Comparison of ENCODE assay signal across 25 cellular contexts in genomic region chr20:57932227-57932864, GRCh38.
"Had no signal": no experiment of that assay in that cellular context is flagged by ENCODE, and none has a peak within 500 bp of the region (broad histone marks: within the 10 kb centered on the region; RNA-seq: fewer than 3 reads in every experiment).

No MANE protein-coding gene starts in this region.

- H3K27ac ChIP-seq: ascending aorta, cardiac muscle cell, SJSA1 had no signal

- ATAC-seq: activated CD8-positive, alpha-beta T cell treated with anti-CD3 and anti-CD28 coated beads for 36 hours; activated T-cell treated with anti-CD3 and anti-CD28 coated beads, Interleukin-2, amount 50 U/mL, for 72 hours; activated T-helper 17 cell treated with anti-CD3 and anti-CD28 coated beads, Interleukin-2, amount 50 U/mL, for 72 hours; Panc1 had no signal

- H3K4me3 ChIP-seq: ascending aorta, cardiac muscle cell, MG63, SJSA1 had no signal

- H3K9me3 ChIP-seq: ascending aorta, MG63, SJSA1, SK-N-SH had no signal

- H3K36me3 ChIP-seq: ascending aorta, cardiac muscle cell, MG63, SJSA1 had no signal

- H3K27me3 ChIP-seq: ascending aorta, MG63, SJSA1 had no signal

- DNase-seq: activated CD4-positive, alpha-beta T cell treated with anti-CD3 and anti-CD28 coated beads, Interleukin-2, amount 10 ng/mL, durations not matched to agents 24 days and 14 days; activated CD4-positive, alpha-beta T cell treated with anti-CD3 and anti-CD28 coated beads, Interleukin-2, amount 50 U/mL, for 4 hours; activated CD8-positive, alpha-beta T cell treated with anti-CD3 and anti-CD28 coated beads for 36 hours; activated effector memory CD4-positive, alpha-beta T cell treated with anti-CD3 and anti-CD28 coated beads, Interleukin-2, amount 50 U/mL, for 16 hours; activated naive CD4-positive, alpha-beta T cell treated with Interleukin-2 at 50 U/mL for 16 hours; activated naive CD8-positive, alpha-beta T cell treated with anti-CD3 and anti-CD28 coated beads, Interleukin-2, amount 10 ng/mL, durations not matched to agents 7 days and 5 days; activated T-cell treated with anti-CD3 and anti-CD28 coated beads, Interleukin-2, amount 50 U/mL, for 1 hour; activated T-cell treated with anti-CD3 and anti-CD28 coated beads, Interleukin-2, amount 50 U/mL, for 72 hours; amygdala; Kasumi-1; KBM-7; MG63; NCI-H1048; NCI-H1105 treated with DMSO at 0.1 percent for 48 hours; NCI-H1694 treated with DMSO at 0.1 percent for 48 hours; NCI-H510A treated with DMSO at 0.1 percent for 48 hours; NCI-H526 treated with DMSO at 0.1 percent for 48 hours; NCI-H774; SHP77 treated with DMSO at 0.1 percent for 48 hours; SK-N-SH had no signal
